Comparison of ENCODE assay signal across 8 cellular contexts in genomic region chr18:57423821-57424220, GRCh38. TPM values are rescaled to one million over a fixed set of nuclear protein-coding genes. Genes with fewer than 3 reads are reported as not detected.
"Had no signal": no experiment of that assay in that cellular context is flagged by ENCODE, and none has a peak within 500 bp of the region (broad histone marks: within the 10 kb centered on the region; RNA-seq: fewer than 3 reads in every experiment).

No MANE protein-coding gene starts in this region.

- FAIRE-seq: GM12878, GM12891, GM12892, GM18507, GM19239 had no signal

- ATAC-seq: GM12878 had no signal

- DNase-seq: GDM1, GF-D8 had no signal

- H3K4me3 ChIP-seq: GM12878 had no signal

RNA-seq across cellular contexts. Expression of gene ONECUT2, which starts 11.4 kb away (rescaled TPM):
- total RNA-seq: G401 had no signal
